Comparison of ENCODE assay signal across 21 cellular contexts in genomic region chr14:105348945-105349699, GRCh38. TPM values are rescaled to one million over a fixed set of nuclear protein-coding genes. Genes with fewer than 3 reads are reported as not detected.
"Had no signal": no experiment of that assay in that cellular context is flagged by ENCODE, and none has a peak within 500 bp of the region (broad histone marks: within the 10 kb centered on the region; RNA-seq: fewer than 3 reads in every experiment).

No MANE protein-coding gene starts in this region.

- H3K9me3 ChIP-seq: lower lobe of right lung, ovary, right atrium auricular region, sigmoid colon, tibial nerve, vagina had no signal

- H3K4me1 ChIP-seq: neural progenitor cell had no signal

- DNase-seq: head of caudate nucleus; hippocampal formation; kidney glomerular epithelial cell; left cardiac atrium; lower lobe of right lung; mammary epithelial cell; mesenchymal stem cell; naive thymus-derived CD8-positive, alpha-beta T cell; sigmoid colon; stimulated activated CD4-positive, alpha-beta T cell treated with anti-CD3 and anti-CD28 coated beads, Interleukin-1b, Interleukin-23, amount 100 ng/mL, for 48 hours; stimulated activated CD4-positive, alpha-beta T cell treated with anti-CD3 and anti-CD28 coated beads, Interleukin-2, amount 100 ng/mL, for 48 hours; stimulated activated naive B cell treated with anti-CD40 and anti-IgM and Interleukin-4, amounts not matched to agents 10 μg/mL and 1 μg/mL and 100 μg/mL, for 72 hours; stimulated activated naive CD8-positive, alpha-beta T cell treated with anti-CD3 and anti-CD28 coated beads, Interleukin-15, Interleukin-2, amounts not matched to agents 100 U/mL and 50 U/mL, for 24 hours had no signal

- H3K4me3 ChIP-seq: lower lobe of right lung, neural progenitor cell, ovary, right atrium auricular region, sigmoid colon, smooth muscle cell, tibial nerve, vagina had no signal

- H3K27ac ChIP-seq: lower lobe of right lung, neural progenitor cell, ovary, right atrium auricular region, sigmoid colon, vagina had no signal

- FAIRE-seq: keratinocyte had no signal

- H3K9ac ChIP-seq: neural progenitor cell had no signal

- H3K36me3 ChIP-seq: neural progenitor cell, ovary, right atrium auricular region, vagina had no signal

- ATAC-seq: left cardiac atrium; left lobe of liver; lower lobe of right lung; naive thymus-derived CD8-positive, alpha-beta T cell; stimulated activated naive B cell treated with anti-CD40 and anti-IgM and Interleukin-4, amounts not matched to agents 10 μg/mL and 1 μg/mL and 100 μg/mL, for 72 hours; stimulated activated naive CD8-positive, alpha-beta T cell treated with anti-CD3 and anti-CD28 coated beads, Interleukin-15, Interleukin-2, amounts not matched to agents 100 U/mL and 50 U/mL, for 24 hours had no signal

- H3K27me3 ChIP-seq: neural progenitor cell, ovary, right atrium auricular region, sigmoid colon, tibial nerve, vagina had no signal

- H3K4me2 ChIP-seq: neural progenitor cell, smooth muscle cell had no signal

- H2AFZ ChIP-seq: neural progenitor cell had no signal

RNA-seq across cellular contexts. Expression of gene TEX22, which starts 49.2 kb away (rescaled TPM):
- total RNA-seq: sigmoid colon, vagina had no signal
